ENCODE assay signal across 1 cellular context in the genomic region with DNA sequence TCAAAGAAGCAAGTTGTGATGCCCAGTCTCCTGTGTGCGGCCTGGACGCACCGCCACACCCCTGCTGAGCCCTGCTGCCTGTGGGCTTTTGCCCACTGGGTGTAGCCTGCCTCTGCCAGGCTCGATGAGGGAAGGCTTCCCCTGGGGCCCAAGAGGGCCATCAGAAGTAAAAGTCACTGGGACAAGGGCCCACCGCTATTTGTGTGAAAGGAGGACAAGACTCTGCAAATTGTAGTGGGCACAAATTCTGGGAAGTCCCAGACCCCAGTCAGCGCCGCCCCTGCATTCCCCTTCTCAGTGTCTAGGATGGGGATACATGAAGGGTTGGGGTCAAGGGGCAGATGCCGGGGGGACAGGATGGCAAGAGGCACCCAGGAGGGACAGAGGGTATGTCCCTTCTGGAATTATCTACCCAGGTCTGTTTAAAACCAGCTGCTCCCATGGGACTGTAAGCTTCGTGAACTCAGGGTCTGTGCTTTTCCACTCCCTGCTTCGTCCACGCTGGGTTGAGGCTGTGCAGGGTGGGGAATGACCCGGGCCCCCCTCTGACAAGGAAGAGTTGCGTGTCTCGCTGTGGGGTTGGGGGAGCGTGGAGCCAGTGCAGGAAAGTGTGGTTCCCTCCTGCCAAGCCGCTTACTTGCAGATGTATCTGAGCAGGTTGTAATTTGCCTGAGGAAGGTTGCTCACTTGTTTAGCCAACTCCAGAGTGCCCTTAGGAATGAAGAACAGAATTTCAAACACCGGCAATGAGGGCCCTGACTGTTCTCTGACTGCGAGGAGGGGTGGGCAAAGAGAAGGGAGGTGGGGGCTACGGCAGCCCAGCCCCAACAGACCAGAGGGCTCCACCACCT.
TF ChIP-seq lines count a peak whose summit lies in the region.

No MANE protein-coding gene starts in this region.

TF ChIP-seq in GM23338, 12 proteins besides CTCF, POLR2A, EP300 and RAD21 (continued from another document):
- TF ChIP-seq, protein P1, sequence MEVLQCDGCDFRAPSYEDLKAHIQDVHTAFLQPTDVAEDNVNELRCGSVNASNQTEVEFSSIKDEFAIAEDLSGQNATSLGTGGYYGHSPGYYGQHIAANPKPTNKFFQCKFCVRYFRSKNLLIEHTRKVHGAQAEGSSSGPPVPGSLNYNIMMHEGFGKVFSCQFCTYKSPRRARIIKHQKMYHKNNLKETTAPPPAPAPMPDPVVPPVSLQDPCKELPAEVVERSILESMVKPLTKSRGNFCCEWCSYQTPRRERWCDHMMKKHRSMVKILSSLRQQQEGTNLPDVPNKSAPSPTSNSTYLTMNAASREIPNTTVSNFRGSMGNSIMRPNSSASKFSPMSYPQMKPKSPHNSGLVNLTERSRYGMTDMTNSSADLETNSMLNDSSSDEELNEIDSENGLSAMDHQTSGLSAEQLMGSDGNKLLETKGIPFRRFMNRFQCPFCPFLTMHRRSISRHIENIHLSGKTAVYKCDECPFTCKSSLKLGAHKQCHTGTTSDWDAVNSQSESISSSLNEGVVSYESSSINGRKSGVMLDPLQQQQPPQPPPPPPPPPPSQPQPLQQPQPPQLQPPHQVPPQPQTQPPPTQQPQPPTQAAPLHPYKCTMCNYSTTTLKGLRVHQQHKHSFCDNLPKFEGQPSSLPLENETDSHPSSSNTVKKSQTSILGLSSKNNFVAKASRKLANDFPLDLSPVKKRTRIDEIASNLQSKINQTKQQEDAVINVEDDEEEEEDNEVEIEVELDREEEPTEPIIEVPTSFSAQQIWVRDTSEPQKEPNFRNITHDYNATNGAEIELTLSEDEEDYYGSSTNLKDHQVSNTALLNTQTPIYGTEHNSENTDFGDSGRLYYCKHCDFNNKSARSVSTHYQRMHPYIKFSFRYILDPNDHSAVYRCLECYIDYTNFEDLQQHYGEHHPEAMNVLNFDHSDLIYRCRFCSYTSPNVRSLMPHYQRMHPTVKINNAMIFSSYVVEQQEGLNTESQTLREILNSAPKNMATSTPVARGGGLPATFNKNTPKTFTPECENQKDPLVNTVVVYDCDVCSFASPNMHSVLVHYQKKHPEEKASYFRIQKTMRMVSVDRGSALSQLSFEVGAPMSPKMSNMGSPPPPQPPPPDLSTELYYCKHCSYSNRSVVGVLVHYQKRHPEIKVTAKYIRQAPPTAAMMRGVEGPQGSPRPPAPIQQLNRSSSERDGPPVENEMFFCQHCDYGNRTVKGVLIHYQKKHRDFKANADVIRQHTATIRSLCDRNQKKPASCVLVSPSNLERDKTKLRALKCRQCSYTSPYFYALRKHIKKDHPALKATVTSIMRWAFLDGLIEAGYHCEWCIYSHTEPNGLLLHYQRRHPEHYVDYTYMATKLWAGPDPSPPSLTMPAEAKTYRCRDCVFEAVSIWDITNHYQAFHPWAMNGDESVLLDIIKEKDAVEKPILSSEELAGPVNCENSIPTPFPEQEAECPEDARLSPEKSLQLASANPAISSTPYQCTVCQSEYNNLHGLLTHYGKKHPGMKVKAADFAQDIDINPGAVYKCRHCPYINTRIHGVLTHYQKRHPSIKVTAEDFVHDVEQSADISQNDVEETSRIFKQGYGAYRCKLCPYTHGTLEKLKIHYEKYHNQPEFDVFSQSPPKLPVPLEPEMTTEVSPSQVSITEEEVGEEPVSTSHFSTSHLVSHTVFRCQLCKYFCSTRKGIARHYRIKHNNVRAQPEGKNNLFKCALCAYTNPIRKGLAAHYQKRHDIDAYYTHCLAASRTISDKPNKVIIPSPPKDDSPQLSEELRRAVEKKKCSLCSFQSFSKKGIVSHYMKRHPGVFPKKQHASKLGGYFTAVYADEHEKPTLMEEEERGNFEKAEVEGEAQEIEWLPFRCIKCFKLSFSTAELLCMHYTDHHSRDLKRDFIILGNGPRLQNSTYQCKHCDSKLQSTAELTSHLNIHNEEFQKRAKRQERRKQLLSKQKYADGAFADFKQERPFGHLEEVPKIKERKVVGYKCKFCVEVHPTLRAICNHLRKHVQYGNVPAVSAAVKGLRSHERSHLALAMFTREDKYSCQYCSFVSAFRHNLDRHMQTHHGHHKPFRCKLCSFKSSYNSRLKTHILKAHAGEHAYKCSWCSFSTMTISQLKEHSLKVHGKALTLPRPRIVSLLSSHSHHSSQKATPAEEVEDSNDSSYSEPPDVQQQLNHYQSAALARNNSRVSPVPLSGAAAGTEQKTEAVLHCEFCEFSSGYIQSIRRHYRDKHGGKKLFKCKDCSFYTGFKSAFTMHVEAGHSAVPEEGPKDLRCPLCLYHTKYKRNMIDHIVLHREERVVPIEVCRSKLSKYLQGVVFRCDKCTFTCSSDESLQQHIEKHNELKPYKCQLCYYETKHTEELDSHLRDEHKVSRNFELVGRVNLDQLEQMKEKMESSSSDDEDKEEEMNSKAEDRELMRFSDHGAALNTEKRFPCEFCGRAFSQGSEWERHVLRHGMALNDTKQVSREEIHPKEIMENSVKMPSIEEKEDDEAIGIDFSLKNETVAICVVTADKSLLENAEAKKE (CRISPR knock-in tag; IDR thresholded peaks at IDR 0.05) = no peak
